In genomic region chr4:105509714-105510113, GRCh38 we compare ENCODE assay signal across 24 cellular contexts. TPM values are rescaled to one million over a fixed set of nuclear protein-coding genes. Genes with fewer than 3 reads are reported as not detected.
DNase-seq lines count a peak whose midpoint lies in the region; ATAC-seq and TF ChIP-seq lines count a peak whose summit lies in the region.
"Had no signal": no experiment of that assay in that cellular context is flagged by ENCODE, and none has a peak within 500 bp of the region (broad histone marks: within the 10 kb centered on the region; RNA-seq: fewer than 3 reads in every experiment).

No MANE protein-coding gene starts in this region.

- TF ChIP-seq CTCF in OCI-LY3 (IDR thresholded peaks at IDR 0.05; ENCODE audit: low read depth, low read length): no peak
- no peak for TF ChIP-seq CTCF in uterus (IDR thresholded peaks at IDR 0.05)

- H3K36me3 ChIP-seq in OCI-LY3 (replicated peaks; ENCODE audit: low read depth, low read length) (no peaks in the 10 kb centered on the region), uterus (no peaks in the 10 kb centered on the region)
- H3K36me3 ChIP-seq: BLaER1 treated with 17β-estradiol and CSF1 and Interleukin-3, amounts not matched to agents 10 nM and 100 nM; HAP-1; pancreas; SJSA1; suprapubic skin had no signal

- H3K79me2 ChIP-seq in OCI-LY3 (ENCODE audit: low read length): no peaks in the 10 kb centered on the region

- TF ChIP-seq POLR2A in uterus (IDR thresholded peaks at IDR 0.05): no peak

- H3K4me1 ChIP-seq in OCI-LY3 (ENCODE audit: low read length) (peaks cover 23% of the 10 kb centered on the region), uterus (no peaks in the 10 kb centered on the region)
- H3K4me1 ChIP-seq: HAP-1, pancreas, SJSA1, suprapubic skin had no signal

- H3K27ac ChIP-seq in OCI-LY3 (ENCODE audit: low read length): peak overlapping the region; percentile 64
- no peak overlapping the region for H3K27ac ChIP-seq in uterus
- H3K27ac ChIP-seq: BLaER1 treated with 17β-estradiol and CSF1 and Interleukin-3, amounts not matched to agents 10 nM and 100 nM; pancreas; SJSA1; suprapubic skin had no signal

- H3K9me3 ChIP-seq in OCI-LY3 (ENCODE audit: insufficient read depth, low read length) (no peaks in the 10 kb centered on the region), uterus (no peaks in the 10 kb centered on the region)
- H3K9me3 ChIP-seq: pancreas, SJSA1, suprapubic skin had no signal

- H3K4me2 ChIP-seq in OCI-LY3 (ENCODE audit: low read length): peak overlapping the region; percentile 69
- H3K4me2 ChIP-seq: smooth muscle cell had no signal

- no peaks in the 10 kb centered on the region for H3K27me3 ChIP-seq in OCI-LY3 (ENCODE audit: low read depth, low read length)
- H3K27me3 ChIP-seq in uterus: no peaks in the 10 kb centered on the region
- H3K27me3 ChIP-seq: BLaER1 treated with 17β-estradiol and CSF1 and Interleukin-3, amounts not matched to agents 10 nM and 100 nM; pancreas; SJSA1; suprapubic skin had no signal

- H3K9ac ChIP-seq in OCI-LY3 (ENCODE audit: low read length): peak overlapping the region; percentile 31
- H3K9ac ChIP-seq: BLaER1 treated with 17β-estradiol and CSF1 and Interleukin-3, amounts not matched to agents 10 nM and 100 nM had no signal

- intact Hi-C loops in uterus (cut with DNase I; ENCODE audit: low total_unique reads): no loop called here

- H4K20me1 ChIP-seq in OCI-LY3 (ENCODE audit: insufficient read depth, low read length): no peaks in the 10 kb centered on the region
- H4K20me1 ChIP-seq: BLaER1 treated with 17β-estradiol and CSF1 and Interleukin-3, amounts not matched to agents 10 nM and 100 nM had no signal

- DNase-seq in uterus (no peak), DMS 273 (lab: John Stamatoyannopoulos, UW; ENCODE audit: unreplicated experiment) (no peak)
- no peak for DNase-seq in effector CD8-positive, alpha-beta T cell (lab: John Stamatoyannopoulos, UW)
- DNase-seq: activated CD4-positive, alpha-beta T cell treated with anti-CD3 and anti-CD28 coated beads for 1 hour; activated gamma-delta T cell; activated naive CD8-positive, alpha-beta T cell treated with anti-CD3 and anti-CD28 coated beads, Interleukin-2, amount 50 U/mL, for 24 hours; islet precursor cell; NCI-H1092; NCI-H187; NCI-H524 treated with DMSO at 0.1 percent for 48 hours; pancreas; stimulated activated CD4-positive, alpha-beta T cell treated with anti-CD3 and anti-CD28 coated beads, Interleukin-2, amount 100 ng/mL, for 48 hours; T-helper 1 cell had no signal

- H3K4me3 ChIP-seq in OCI-LY3 (ENCODE audit: low read length) (peak overlapping the region; percentile 15), uterus (no peak overlapping the region)
- H3K4me3 ChIP-seq: BLaER1 treated with 17β-estradiol and CSF1 and Interleukin-3, amounts not matched to agents 10 nM and 100 nM; HAP-1; pancreas; SJSA1; smooth muscle cell; suprapubic skin had no signal

- H2AFZ ChIP-seq in OCI-LY3 (ENCODE audit: low read depth, low read length): no peak overlapping the region

- ATAC-seq in GM18907 (IDR thresholded peaks at IDR 0.05; ENCODE audit: unreplicated experiment) (peak; percentile 44), GM21390 (IDR thresholded peaks at IDR 0.05; ENCODE audit: unreplicated experiment) (peak; percentile 18), HG03108 (IDR thresholded peaks at IDR 0.05; ENCODE audit: unreplicated experiment) (peak; percentile 20)
- ATAC-seq: activated naive CD8-positive, alpha-beta T cell treated with anti-CD3 and anti-CD28 coated beads, Interleukin-2, amount 50 U/mL, for 24 hours; pancreas; stimulated activated effector memory CD8-positive, alpha-beta T cell treated with anti-CD3 and anti-CD28 coated beads, Interleukin-12 subunit alpha, Interleukin-12 subunit beta, amount 100 ng/mL, for 72 hours had no signal

RNA-seq across cellular contexts. Expression of gene PPA2, which starts 35.9 kb away (rescaled TPM):
- 100 to 1,000 TPM in 3 of 4 donors, 10 to 100 TPM in 1; 94.4 to 964 (median 152) TPM for total RNA-seq in uterus

RNA-seq across cellular contexts. Expression of gene ARHGEF38, which starts 42.7 kb away (rescaled TPM):
- 1 to 10 TPM in 1 of 4 donors, under 1 TPM in 1, not detected in 2; 0.26 to 3.7 TPM for total RNA-seq in uterus
- total RNA-seq: mononuclear cell, SJSA1, smooth muscle cell had no signal
